ENCODE assay signal across 17 cellular contexts in genomic region chr5:135393691-135394090, GRCh38. TPM values are rescaled to one million over a fixed set of nuclear protein-coding genes. Genes with fewer than 3 reads are reported as not detected.
A peak's percentile ranks its signal among the peaks of the same experiment; 100 is the strongest.
DNase-seq lines count a peak whose midpoint lies in the region; TF ChIP-seq lines count a peak whose summit lies in the region.
"Had no signal": no experiment of that assay in that cellular context is flagged by ENCODE, and none has a peak within 500 bp of the region (broad histone marks: within the 10 kb centered on the region; RNA-seq: fewer than 3 reads in every experiment).

No MANE protein-coding gene starts in this region.

- H3K4me1 ChIP-seq in transverse colon: peaks cover 19 to 73% (median 52%) of the 10 kb centered on the region in 4 donors

- no peaks in the 10 kb centered on the region for H3K9me3 Mint-ChIP-seq in activated CD4-positive, alpha-beta memory T cell treated with anti-CD3 and anti-CD28 coated beads, Interleukin-2, amount 10 ng/mL, durations not matched to agents 7 days and 5 days
- no peaks in the 10 kb centered on the region for H3K9me3 Mint-ChIP-seq in activated CD4-positive, alpha-beta memory T cell treated with anti-CD3 and anti-CD28 coated beads for 36 hours
- no peaks in the 10 kb centered on the region for H3K9me3 Mint-ChIP-seq in activated T-helper 2 cell treated with anti-CD3 and anti-CD28 coated beads, Interferon-gamma antibody, Interleukin-2, Interleukin-4, amounts not matched to agents 10 μg/mL and 5 μg/mL and 100 μg/mL, durations not matched to agents 14 hours and 24 hours and 36 hours
- H3K9me3 Mint-ChIP-seq: activated naive CD4-positive, alpha-beta T cell treated with anti-CD3 and anti-CD28 coated beads, Interleukin-2, amount 50 U/mL, for 24 hours; immature natural killer cell; mesothelial cell of epicardium; T-helper 1 cell treated with Interleukin-12 subunit alpha and Interleukin-12 subunit beta and Interleukin-4 antibody, amounts not matched to agents 30 μg/mL and 1 μg/mL, for 36 hours had no signal

- in situ Hi-C loops in transverse colon (cut with MboI; ENCODE audit: low pct_ligation_motif_present in 1 of 4, low pct_unique_long_range_greater_than_20kb in 1 of 4, low sequenced_read_pairs in 3 of 4): no loop called here
- in situ Hi-C loops in ACHN (cut with HindIII; ENCODE audit: low pct_ligation_motif_present, low pct_unique_long_range_greater_than_20kb, low sequenced_read_pairs): no loop called here

- peaks cover 46% of the 10 kb centered on the region for H3K36me3 Mint-ChIP-seq in activated CD4-positive, alpha-beta memory T cell treated with anti-CD3 and anti-CD28 coated beads, Interleukin-2, amount 10 ng/mL, durations not matched to agents 7 days and 5 days (ENCODE audit: low read depth)
- peaks cover 24% of the 10 kb centered on the region for H3K36me3 Mint-ChIP-seq in activated CD4-positive, alpha-beta memory T cell treated with anti-CD3 and anti-CD28 coated beads for 36 hours
- H3K36me3 Mint-ChIP-seq in activated T-helper 2 cell treated with anti-CD3 and anti-CD28 coated beads, Interferon-gamma antibody, Interleukin-2, Interleukin-4, amounts not matched to agents 10 μg/mL and 5 μg/mL and 100 μg/mL, durations not matched to agents 14 hours and 24 hours and 36 hours (ENCODE audit: low read depth): peaks cover 56% of the 10 kb centered on the region

- no peak overlapping the region for H3K4me3 Mint-ChIP-seq in activated CD4-positive, alpha-beta memory T cell treated with anti-CD3 and anti-CD28 coated beads, Interleukin-2, amount 10 ng/mL, durations not matched to agents 7 days and 5 days
- H3K4me3 Mint-ChIP-seq in activated CD4-positive, alpha-beta memory T cell treated with anti-CD3 and anti-CD28 coated beads for 36 hours: no peak overlapping the region
- no peak overlapping the region for H3K4me3 Mint-ChIP-seq in activated T-helper 2 cell treated with anti-CD3 and anti-CD28 coated beads, Interferon-gamma antibody, Interleukin-2, Interleukin-4, amounts not matched to agents 10 μg/mL and 5 μg/mL and 100 μg/mL, durations not matched to agents 14 hours and 24 hours and 36 hours (ENCODE audit: low read depth)
- H3K4me3 Mint-ChIP-seq: activated naive CD4-positive, alpha-beta T cell treated with anti-CD3 and anti-CD28 coated beads, Interleukin-2, amount 50 U/mL, for 24 hours; immature natural killer cell; mesothelial cell of epicardium; T-helper 1 cell treated with Interleukin-12 subunit alpha and Interleukin-12 subunit beta and Interleukin-4 antibody, amounts not matched to agents 30 μg/mL and 1 μg/mL, for 36 hours had no signal

- CTCF ChIA-PET in activated CD4-positive, alpha-beta memory T cell treated with anti-CD3 and anti-CD28 coated beads, Interleukin-2, amount 10 ng/mL, durations not matched to agents 7 days and 5 days (lab: Charles Lee): interaction anchor here (1.8 kb wide), 1 partner anchor 64 kb away, joined by 5 read pairs; no protein-coding TSS in a partner anchor
- CTCF ChIA-PET in activated CD4-positive, alpha-beta memory T cell treated with anti-CD3 and anti-CD28 coated beads for 36 hours (lab: Charles Lee): interaction anchor here (1.0 kb wide), 1 partner anchor 167 kb away, joined by 3 read pairs; no protein-coding TSS in a partner anchor

- DNase-seq in activated CD4-positive, alpha-beta memory T cell treated with anti-CD3 and anti-CD28 coated beads, Interleukin-2, amount 10 ng/mL, durations not matched to agents 7 days and 5 days: no peak
- DNase-seq in activated CD4-positive, alpha-beta memory T cell treated with anti-CD3 and anti-CD28 coated beads for 36 hours: no peak
- DNase-seq in activated T-helper 2 cell treated with anti-CD3 and anti-CD28 coated beads, Interferon-gamma antibody, Interleukin-2, Interleukin-4, amounts not matched to agents 10 μg/mL and 5 μg/mL and 100 μg/mL, durations not matched to agents 14 hours and 24 hours and 36 hours (ENCODE audit: low spot score): no peak
- DNase-seq in kidney glomerular epithelial cell (lab: John Stamatoyannopoulos, UW): peak; percentile 3
- DNase-seq in transverse colon: no peak
- no peak for DNase-seq in ACHN
- no peak for DNase-seq in NK-92 (lab: John Stamatoyannopoulos, UW; ENCODE audit: unreplicated experiment)
- no peak for DNase-seq in activated CD4-positive, alpha-beta T cell treated with anti-CD3 and anti-CD28 coated beads for 48 hours
- DNase-seq: caudate nucleus, immature natural killer cell, NCI-H2171 treated with DMSO at 0.1 percent for 48 hours, pancreas had no signal

- peak overlapping the region; percentile 5 to 36 (median 29) for H3K27ac ChIP-seq in transverse colon
- H3K27ac ChIP-seq: 22Rv1 had no signal

- H3K27me3 ChIP-seq in transverse colon: no peaks in the 10 kb centered on the region
- H3K27me3 ChIP-seq: pancreas had no signal

- H3K4me3 ChIP-seq in transverse colon: no peak overlapping the region
- H3K4me3 ChIP-seq: pancreas had no signal

- no peaks in the 10 kb centered on the region for H3K36me3 ChIP-seq in transverse colon

- POLR2A ChIA-PET in activated CD4-positive, alpha-beta memory T cell treated with anti-CD3 and anti-CD28 coated beads, Interleukin-2, amount 10 ng/mL, durations not matched to agents 7 days and 5 days (lab: Charles Lee): interaction anchor here (0.7 to 3.0 kb wide), 3 partner anchors 9 to 33 kb away, joined by 4 to 9 read pairs (median 8); no protein-coding TSS in a partner anchor
- POLR2A ChIA-PET in activated CD4-positive, alpha-beta memory T cell treated with anti-CD3 and anti-CD28 coated beads for 36 hours (lab: Charles Lee): interaction anchor here (0.6 kb wide), 1 partner anchor 11 kb away, joined by 3 read pairs; no protein-coding TSS in a partner anchor

- peak overlapping the region; percentile 37 for H3K27ac Mint-ChIP-seq in activated CD4-positive, alpha-beta memory T cell treated with anti-CD3 and anti-CD28 coated beads, Interleukin-2, amount 10 ng/mL, durations not matched to agents 7 days and 5 days
- H3K27ac Mint-ChIP-seq in activated CD4-positive, alpha-beta memory T cell treated with anti-CD3 and anti-CD28 coated beads for 36 hours: no peak overlapping the region
- peak overlapping the region; percentile 30 for H3K27ac Mint-ChIP-seq in activated T-helper 2 cell treated with anti-CD3 and anti-CD28 coated beads, Interferon-gamma antibody, Interleukin-2, Interleukin-4, amounts not matched to agents 10 μg/mL and 5 μg/mL and 100 μg/mL, durations not matched to agents 14 hours and 24 hours and 36 hours
- H3K27ac Mint-ChIP-seq: activated naive CD4-positive, alpha-beta T cell treated with anti-CD3 and anti-CD28 coated beads, Interleukin-2, amount 50 U/mL, for 24 hours; mesothelial cell of epicardium; T-helper 1 cell treated with Interleukin-12 subunit alpha and Interleukin-12 subunit beta and Interleukin-4 antibody, amounts not matched to agents 30 μg/mL and 1 μg/mL, for 36 hours had no signal

- no peak for TF ChIP-seq CTCF in transverse colon (IDR thresholded peaks at IDR 0.05)

- 66 to 77% methylated on average over 3 of the region's 3 CpGs for WGBS in transverse colon (ENCODE audit: low coverage in 1 of 2), 2 donors

- intact Hi-C loops in activated CD4-positive, alpha-beta memory T cell treated with anti-CD3 and anti-CD28 coated beads for 36 hours (cut with micrococcal nuclease): no loop called here
- intact Hi-C loops in activated T-helper 2 cell treated with anti-CD3 and anti-CD28 coated beads, Interferon-gamma antibody, Interleukin-2, Interleukin-4, amounts not matched to agents 10 μg/mL and 5 μg/mL and 100 μg/mL, durations not matched to agents 14 hours and 24 hours and 36 hours (cut with micrococcal nuclease): no loop called here
- intact Hi-C loops in transverse colon (cut with DNase I; ENCODE audit: low total_unique reads): no loop called here

- no peaks in the 10 kb centered on the region for H3K9me3 ChIP-seq in transverse colon
- H3K9me3 ChIP-seq: pancreas had no signal

- TF ChIP-seq EP300 in transverse colon (IDR thresholded peaks at IDR 0.05; ENCODE audit: low read depth): no peak

- H3K4me1 Mint-ChIP-seq in activated CD4-positive, alpha-beta memory T cell treated with anti-CD3 and anti-CD28 coated beads, Interleukin-2, amount 10 ng/mL, durations not matched to agents 7 days and 5 days: peaks cover 72% of the 10 kb centered on the region
- peaks cover 77% of the 10 kb centered on the region for H3K4me1 Mint-ChIP-seq in activated CD4-positive, alpha-beta memory T cell treated with anti-CD3 and anti-CD28 coated beads for 36 hours (ENCODE audit: low read depth)
- H3K4me1 Mint-ChIP-seq in activated T-helper 2 cell treated with anti-CD3 and anti-CD28 coated beads, Interferon-gamma antibody, Interleukin-2, Interleukin-4, amounts not matched to agents 10 μg/mL and 5 μg/mL and 100 μg/mL, durations not matched to agents 14 hours and 24 hours and 36 hours (ENCODE audit: low read depth): peaks cover 66% of the 10 kb centered on the region

- no peaks in the 10 kb centered on the region for H3K27me3 Mint-ChIP-seq in activated CD4-positive, alpha-beta memory T cell treated with anti-CD3 and anti-CD28 coated beads, Interleukin-2, amount 10 ng/mL, durations not matched to agents 7 days and 5 days
- no peaks in the 10 kb centered on the region for H3K27me3 Mint-ChIP-seq in activated CD4-positive, alpha-beta memory T cell treated with anti-CD3 and anti-CD28 coated beads for 36 hours
- no peaks in the 10 kb centered on the region for H3K27me3 Mint-ChIP-seq in activated T-helper 2 cell treated with anti-CD3 and anti-CD28 coated beads, Interferon-gamma antibody, Interleukin-2, Interleukin-4, amounts not matched to agents 10 μg/mL and 5 μg/mL and 100 μg/mL, durations not matched to agents 14 hours and 24 hours and 36 hours (ENCODE audit: low read depth)
- H3K27me3 Mint-ChIP-seq: activated naive CD4-positive, alpha-beta T cell treated with anti-CD3 and anti-CD28 coated beads, Interleukin-2, amount 50 U/mL, for 24 hours had no signal

- no peak for TF ChIP-seq POLR2A in transverse colon (IDR thresholded peaks at IDR 0.05)

RNA-seq across cellular contexts. Expression of gene MACROH2A1, which starts 5.3 kb away (rescaled TPM):
- 100 to 1,000 TPM; 248 to 263 TPM for total RNA-seq in activated CD4-positive, alpha-beta memory T cell treated with anti-CD3 and anti-CD28 coated beads, Interleukin-2, amount 10 ng/mL, durations not matched to agents 7 days and 5 days
- 100 to 1,000 TPM; 159 to 161 TPM for total RNA-seq in activated CD4-positive, alpha-beta memory T cell treated with anti-CD3 and anti-CD28 coated beads for 36 hours
- 285 and 302 TPM in 2 replicates for total RNA-seq in activated T-helper 2 cell treated with anti-CD3 and anti-CD28 coated beads, Interferon-gamma antibody, Interleukin-2, Interleukin-4, amounts not matched to agents 10 μg/mL and 5 μg/mL and 100 μg/mL, durations not matched to agents 14 hours and 24 hours and 36 hours
- 100 to 1,000 TPM; 190 to 348 (median 314) TPM for total RNA-seq in transverse colon

RNA-seq across cellular contexts. Expression of gene DCANP1, which starts 53.5 kb away (rescaled TPM):
- not detected for total RNA-seq in activated CD4-positive, alpha-beta memory T cell treated with anti-CD3 and anti-CD28 coated beads, Interleukin-2, amount 10 ng/mL, durations not matched to agents 7 days and 5 days
- total RNA-seq in activated CD4-positive, alpha-beta memory T cell treated with anti-CD3 and anti-CD28 coated beads for 36 hours: not detected
- not detected in 2 replicates for total RNA-seq in activated T-helper 2 cell treated with anti-CD3 and anti-CD28 coated beads, Interferon-gamma antibody, Interleukin-2, Interleukin-4, amounts not matched to agents 10 μg/mL and 5 μg/mL and 100 μg/mL, durations not matched to agents 14 hours and 24 hours and 36 hours
- total RNA-seq in transverse colon: under 1 TPM in 1 of 4 donors, not detected in 3; 0.95 TPM
- total RNA-seq: HT1080, mesothelial cell of epicardium, pancreas had no signal

RNA-seq across cellular contexts. Expression of gene TIFAB, which starts 58.5 kb away (rescaled TPM):
- total RNA-seq in activated CD4-positive, alpha-beta memory T cell treated with anti-CD3 and anti-CD28 coated beads, Interleukin-2, amount 10 ng/mL, durations not matched to agents 7 days and 5 days: not detected
- total RNA-seq in activated CD4-positive, alpha-beta memory T cell treated with anti-CD3 and anti-CD28 coated beads for 36 hours: not detected
- not detected in 2 replicates for total RNA-seq in activated T-helper 2 cell treated with anti-CD3 and anti-CD28 coated beads, Interferon-gamma antibody, Interleukin-2, Interleukin-4, amounts not matched to agents 10 μg/mL and 5 μg/mL and 100 μg/mL, durations not matched to agents 14 hours and 24 hours and 36 hours
- total RNA-seq in transverse colon: under 1 TPM in 1 of 4 donors, not detected in 3; 0.16 TPM
- total RNA-seq: HT1080, mesothelial cell of epicardium had no signal
